In the genomic region with DNA sequence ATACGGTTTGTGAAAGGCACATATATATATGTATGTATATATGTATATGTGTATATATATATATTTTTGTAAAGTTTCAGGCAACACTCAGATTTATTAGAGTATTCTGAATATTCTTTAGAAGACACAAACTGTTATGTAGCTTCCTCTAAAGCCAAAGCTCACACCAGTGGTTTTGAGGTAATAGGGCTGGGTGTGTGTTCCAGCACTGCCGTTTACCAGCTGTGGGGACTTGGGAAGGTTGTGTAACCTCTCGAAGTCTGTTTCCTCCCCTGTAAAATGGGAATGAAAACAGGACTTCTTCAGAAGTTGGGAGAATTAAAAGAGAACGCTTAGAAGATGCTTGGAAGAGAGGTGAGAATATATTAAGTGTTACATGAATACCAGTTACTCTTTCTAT, we compare ENCODE assay signal across 26 cellular contexts.
"Had no signal": no experiment of that assay in that cellular context is flagged by ENCODE, and none has a peak within 500 bp of the region (broad histone marks: within the 10 kb centered on the region; RNA-seq: fewer than 3 reads in every experiment).

No MANE protein-coding gene starts in this region.

- H3K9me3 ChIP-seq: body of pancreas, heart right ventricle, lower lobe of right lung, ovary, psoas muscle, right atrium auricular region, tibial artery had no signal

- H3K4me3 Mint-ChIP-seq: activated CD4-positive, alpha-beta T cell treated with anti-CD3 and anti-CD28 coated beads, Interleukin-2, amount 10 ng/mL, durations not matched to agents 24 days and 14 days; activated CD8-positive, alpha-beta memory T cell treated with anti-CD3 and anti-CD28 coated beads, Interleukin-2, amount 10 ng/mL, durations not matched to agents 7 days and 5 days; activated CD8-positive, alpha-beta T cell treated with anti-CD3 and anti-CD28 coated beads for 36 hours; activated naive CD4-positive, alpha-beta T cell treated with anti-CD3 and anti-CD28 coated beads, Interleukin-2, amount 50 U/mL, for 24 hours; endodermal cell; naive thymus-derived CD4-positive, alpha-beta T cell; stimulated activated naive CD8-positive, alpha-beta T cell treated with anti-CD3 and anti-CD28 coated beads, Interleukin-15, amount 100 ng/mL, for 72 hours; T-helper 1 cell treated with Interleukin-12 subunit alpha and Interleukin-12 subunit beta and Interleukin-4 antibody, amounts not matched to agents 30 μg/mL and 1 μg/mL, for 36 hours had no signal

- H3K36me3 ChIP-seq: cardiac muscle cell, ovary, right atrium auricular region had no signal

- ATAC-seq: activated CD8-positive, alpha-beta memory T cell treated with anti-CD3 and anti-CD28 coated beads, Interleukin-2, amount 10 ng/mL, durations not matched to agents 7 days and 5 days; activated CD8-positive, alpha-beta T cell treated with anti-CD3 and anti-CD28 coated beads for 36 hours; heart right ventricle; left cardiac atrium; lower lobe of right lung; naive thymus-derived CD4-positive, alpha-beta T cell; psoas muscle; stimulated activated naive CD8-positive, alpha-beta T cell treated with anti-CD3 and anti-CD28 coated beads, Interleukin-15, amount 100 ng/mL, for 72 hours had no signal

- H3K27ac Mint-ChIP-seq: activated CD4-positive, alpha-beta T cell treated with anti-CD3 and anti-CD28 coated beads, Interleukin-2, amount 10 ng/mL, durations not matched to agents 24 days and 14 days; activated CD8-positive, alpha-beta memory T cell treated with anti-CD3 and anti-CD28 coated beads, Interleukin-2, amount 10 ng/mL, durations not matched to agents 7 days and 5 days; activated CD8-positive, alpha-beta T cell treated with anti-CD3 and anti-CD28 coated beads for 36 hours; activated naive CD4-positive, alpha-beta T cell treated with anti-CD3 and anti-CD28 coated beads, Interleukin-2, amount 50 U/mL, for 24 hours; endodermal cell; naive thymus-derived CD4-positive, alpha-beta T cell; stimulated activated naive CD8-positive, alpha-beta T cell treated with anti-CD3 and anti-CD28 coated beads, Interleukin-15, amount 100 ng/mL, for 72 hours; T-helper 1 cell treated with Interleukin-12 subunit alpha and Interleukin-12 subunit beta and Interleukin-4 antibody, amounts not matched to agents 30 μg/mL and 1 μg/mL, for 36 hours had no signal

- H3K27me3 Mint-ChIP-seq: activated CD4-positive, alpha-beta T cell treated with anti-CD3 and anti-CD28 coated beads, Interleukin-2, amount 10 ng/mL, durations not matched to agents 24 days and 14 days had no signal

- H3K27me3 ChIP-seq: body of pancreas, cardiac muscle cell, heart right ventricle, ovary, right atrium auricular region, tibial artery had no signal

- H3K4me3 ChIP-seq: body of pancreas, cardiac muscle cell, heart right ventricle, lower lobe of right lung, ovary, psoas muscle, right atrium auricular region, tibial artery had no signal

- H3K36me3 Mint-ChIP-seq: activated CD8-positive, alpha-beta memory T cell treated with anti-CD3 and anti-CD28 coated beads, Interleukin-2, amount 10 ng/mL, durations not matched to agents 7 days and 5 days; naive thymus-derived CD4-positive, alpha-beta T cell had no signal

- H3K9me3 Mint-ChIP-seq: activated CD4-positive, alpha-beta T cell treated with anti-CD3 and anti-CD28 coated beads, Interleukin-2, amount 10 ng/mL, durations not matched to agents 24 days and 14 days; activated CD8-positive, alpha-beta T cell treated with anti-CD3 and anti-CD28 coated beads for 36 hours; activated naive CD4-positive, alpha-beta T cell treated with anti-CD3 and anti-CD28 coated beads, Interleukin-2, amount 50 U/mL, for 24 hours; endodermal cell; stimulated activated naive CD8-positive, alpha-beta T cell treated with anti-CD3 and anti-CD28 coated beads, Interleukin-15, amount 100 ng/mL, for 72 hours; T-helper 1 cell treated with Interleukin-12 subunit alpha and Interleukin-12 subunit beta and Interleukin-4 antibody, amounts not matched to agents 30 μg/mL and 1 μg/mL, for 36 hours had no signal

- DNase-seq: activated CD4-positive, alpha-beta T cell treated with anti-CD3 and anti-CD28 coated beads, Interleukin-2, amount 10 ng/mL, durations not matched to agents 24 days and 14 days; activated CD8-positive, alpha-beta memory T cell treated with anti-CD3 and anti-CD28 coated beads, Interleukin-2, amount 10 ng/mL, durations not matched to agents 7 days and 5 days; activated CD8-positive, alpha-beta T cell treated with anti-CD3 and anti-CD28 coated beads for 36 hours; activated gamma-delta T cell treated with Interleukin-2 at 50 U/mL for 16 hours; activated T-cell treated with anti-CD3 and anti-CD28 coated beads for 4 hours; anterior cingulate cortex; body of pancreas; cortex of kidney; endodermal cell; foreskin fibroblast; heart right ventricle; islet precursor cell; left cardiac atrium; lower lobe of right lung; naive thymus-derived CD4-positive, alpha-beta T cell; ovary; psoas muscle; stimulated activated CD4-positive, alpha-beta T cell treated with anti-CD3 and anti-CD28 coated beads, Interleukin-12 subunit alpha, Interleukin-12 subunit beta, amount 100 ng/mL, for 4 hours; stimulated activated CD4-positive, alpha-beta T cell treated with anti-CD3 and anti-CD28 coated beads, Interleukin-1b, Interleukin-23, amount 100 ng/mL, for 48 hours; stimulated activated naive CD8-positive, alpha-beta T cell treated with anti-CD3 and anti-CD28 coated beads, Interleukin-15, amount 100 ng/mL, for 72 hours; T1000; tibial artery had no signal

- H3K27ac ChIP-seq: body of pancreas, cardiac muscle cell, lower lobe of right lung, ovary, psoas muscle, right atrium auricular region, tibial artery had no signal

- H3K4me1 Mint-ChIP-seq: activated CD4-positive, alpha-beta T cell treated with anti-CD3 and anti-CD28 coated beads, Interleukin-2, amount 10 ng/mL, durations not matched to agents 24 days and 14 days; activated CD8-positive, alpha-beta memory T cell treated with anti-CD3 and anti-CD28 coated beads, Interleukin-2, amount 10 ng/mL, durations not matched to agents 7 days and 5 days; activated naive CD4-positive, alpha-beta T cell treated with anti-CD3 and anti-CD28 coated beads, Interleukin-2, amount 50 U/mL, for 24 hours; naive thymus-derived CD4-positive, alpha-beta T cell; stimulated activated naive CD8-positive, alpha-beta T cell treated with anti-CD3 and anti-CD28 coated beads, Interleukin-15, amount 100 ng/mL, for 72 hours had no signal
